ENCODE assay signal across 1 cellular context in genomic region chr3:3189102-3189727, GRCh38.
TF ChIP-seq lines count a peak whose summit lies in the region.

No MANE protein-coding gene starts in this region.

TF ChIP-seq in K562, 482 proteins besides CTCF, POLR2A, EP300 and RAD21 (continues in another document):
- TF ChIP-seq NFE2L1 (tag; IDR thresholded peaks at IDR 0.05; ENCODE audit: borderline replicate concordance, low read depth) (no peak), SMAD4 (CRISPR knock-in tag; conservative IDR thresholded peaks at IDR 0.05) (peak; percentile 39; the same call in 1 of the 2 replicates), TFE3 (CRISPR knock-in tag; IDR thresholded peaks at IDR 0.05) (no peak), POLR2H (tag; IDR thresholded peaks at IDR 0.05; ENCODE audit: low read depth) (no peak), L3MBTL2 (IDR thresholded peaks at IDR 0.05) (0 out of 2 replicates have a peak, but pooled peaks have one; percentile 19), ZC3H8 (IDR thresholded peaks at IDR 0.05) (no peak), ILK (tag; IDR thresholded peaks at IDR 0.05; ENCODE audit: borderline replicate concordance, low read depth) (no peak), RFX1 (IDR thresholded peaks at IDR 0.05) (no peak), ZBTB5 (IDR thresholded peaks at IDR 0.05) (no peak), ZNF57 (CRISPR knock-in tag; IDR thresholded peaks at IDR 0.05) (no peak), SREBF1 (IDR thresholded peaks at IDR 0.05; ENCODE audit: borderline replicate concordance, low read depth, low read length) (no peak), ZFP36 (IDR thresholded peaks at IDR 0.05; ENCODE audit: low read depth, low read length, partially characterized antibody) (peak; percentile 65), CBFA2T2 (conservative IDR thresholded peaks at IDR 0.05) (peak; percentile 53), THRA (IDR thresholded peaks at IDR 0.05) (no peak), ZNF398 (CRISPR knock-in tag; IDR thresholded peaks at IDR 0.05) (no peak), NEUROD1 (IDR thresholded peaks at IDR 0.05; ENCODE audit: borderline replicate concordance, low read depth, low read length, partially characterized antibody) (no peak), RBM17 (IDR thresholded peaks at IDR 0.05; ENCODE audit: borderline replicate concordance, low read depth, low read length) (no peak), JUN (IDR thresholded peaks at IDR 0.05; ENCODE audit: borderline replicate concordance, low read depth, low read length) (peak; percentile 62; the same call in 1 of the 2 replicates), JUN (CRISPR knock-in tag; IDR thresholded peaks at IDR 0.05; ENCODE audit: borderline replicate concordance) (no peak), KDM5B (IDR thresholded peaks at IDR 0.05; ENCODE audit: insufficient replicate concordance, low read depth, low read length) (no peak), BRD9 (IDR thresholded peaks at IDR 0.05; ENCODE audit: low read depth, partially characterized antibody) (peak; percentile 54), MCM2 (IDR thresholded peaks at IDR 0.05; ENCODE audit: low read depth) (no peak), ZNF449 (CRISPR knock-in tag; IDR thresholded peaks at IDR 0.05) (0 out of 2 replicates have a peak, but pooled peaks have one; percentile 39), MYC (IDR thresholded peaks at IDR 0.05; ENCODE audit: low read depth, low read length) (no peak), MYC (CRISPR knock-in tag; IDR thresholded peaks at IDR 0.05; ENCODE audit: borderline replicate concordance, low read depth) (no peak), ZBTB43 (CRISPR knock-in tag; IDR thresholded peaks at IDR 0.05) (no peak), GTF2E2 (tag; IDR thresholded peaks at IDR 0.05) (no peak), EP400 (IDR thresholded peaks at IDR 0.05) (no peak), SMARCE1 (IDR thresholded peaks at IDR 0.05) (peak; percentile 56; the same call in 1 of the 2 replicates), TGIF2 (CRISPR knock-in tag; IDR thresholded peaks at IDR 0.05) (no peak), KLF6 (CRISPR knock-in tag; IDR thresholded peaks at IDR 0.05; ENCODE audit: borderline replicate concordance) (no peak), TBL1XR1 (IDR thresholded peaks at IDR 0.05; ENCODE audit: low read length in 2 of 2) (no peak), KLF16 (IDR thresholded peaks at IDR 0.05) (no peak), MLLT1 (IDR thresholded peaks at IDR 0.05) (no peak), ARID3A (IDR thresholded peaks at IDR 0.05; ENCODE audit: borderline replicate concordance, low read depth, low read length) (no peak), MBD2 (IDR thresholded peaks at IDR 0.05; ENCODE audit: borderline replicate concordance, low read depth) (no peak), ARID1B (IDR thresholded peaks at IDR 0.05) (peak; percentile 57; the same call in 1 of the 2 replicates), ZNF280B (CRISPR knock-in tag; IDR thresholded peaks at IDR 0.05) (no peak), ATF6 (CRISPR knock-in tag; IDR thresholded peaks at IDR 0.05) (no peak), E2F4 (CRISPR knock-in tag; IDR thresholded peaks at IDR 0.05; ENCODE audit: low read depth) (no peak), ELF2 (CRISPR knock-in tag; IDR thresholded peaks at IDR 0.05) (no peak), GATAD2B (IDR thresholded peaks at IDR 0.05; ENCODE audit: borderline replicate concordance) (no peak), FOXK1 (CRISPR knock-in tag; IDR thresholded peaks at IDR 0.05; ENCODE audit: borderline replicate concordance) (no peak), KDM1A (IDR thresholded peaks at IDR 0.05) (no peak), FOXJ3 (CRISPR knock-in tag; IDR thresholded peaks at IDR 0.05) (no peak), NR2F6 (CRISPR knock-in tag; IDR thresholded peaks at IDR 0.05) (no peak), DMBX1 (CRISPR knock-in tag; IDR thresholded peaks at IDR 0.05; ENCODE audit: borderline replicate concordance) (0 out of 2 replicates have a peak, but pooled peaks have one; percentile 31), COPS2 (conservative IDR thresholded peaks at IDR 0.05) (no peak), RAD51 (IDR thresholded peaks at IDR 0.05; ENCODE audit: borderline replicate concordance, low read depth) (peak; percentile 51; the same call in 1 of the 2 replicates), MXI1 (IDR thresholded peaks at IDR 0.05; ENCODE audit: low read depth, low read length) (no peak), MCM3 (IDR thresholded peaks at IDR 0.05) (no peak), TAF15 (IDR thresholded peaks at IDR 0.05; ENCODE audit: low read depth, low read length) (no peak)
